Comparison of ENCODE assay signal across 8 cellular contexts in the genomic region with DNA sequence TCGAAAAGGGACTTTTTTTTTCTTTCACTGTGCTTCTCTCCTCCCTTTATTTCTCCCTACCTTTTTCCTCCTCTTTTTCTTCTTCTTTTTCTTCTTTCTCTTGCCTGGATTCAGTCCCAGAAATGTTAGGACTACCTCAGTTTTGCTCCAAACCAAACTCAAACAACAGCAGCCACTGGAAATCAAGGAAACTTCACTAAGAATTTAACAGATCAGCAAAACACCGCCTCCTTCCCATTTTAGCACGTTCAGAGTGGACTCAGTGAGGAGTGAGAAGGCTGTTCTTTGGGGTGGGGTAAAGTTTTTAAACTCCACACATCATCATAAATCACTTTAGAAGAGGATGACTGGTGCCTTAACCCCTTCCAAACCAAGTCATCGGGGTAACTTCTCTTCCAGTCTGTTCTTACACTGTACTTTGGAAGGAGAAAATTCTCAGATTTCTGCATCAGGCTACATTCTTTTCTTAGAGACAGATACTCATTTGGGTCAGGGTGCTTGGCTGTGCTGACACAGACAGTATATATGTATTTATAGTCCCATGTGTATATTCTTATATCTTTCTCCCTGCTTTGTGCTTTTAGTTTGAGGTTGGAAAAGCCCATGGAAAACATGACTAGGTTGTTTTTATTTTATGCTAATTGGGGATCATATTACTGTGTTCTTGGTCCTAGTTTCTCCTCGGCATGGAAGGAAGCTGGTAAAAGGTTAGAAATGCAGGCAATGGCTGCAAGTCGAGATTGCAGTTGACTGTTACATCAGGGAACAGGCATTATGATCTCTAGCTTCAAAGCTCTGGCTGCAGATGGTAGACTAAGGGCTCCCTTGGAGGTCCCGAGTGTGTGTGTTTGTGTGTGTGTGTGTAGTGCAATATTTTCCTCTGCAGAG. TPM values are rescaled to one million over a fixed set of nuclear protein-coding genes. Genes with fewer than 3 reads are reported as not detected.
A peak's percentile ranks its signal among the peaks of the same experiment; 100 is the strongest.
DNase-seq lines count a peak whose midpoint lies in the region; ATAC-seq and TF ChIP-seq lines count a peak whose summit lies in the region.

A gene with protein sequence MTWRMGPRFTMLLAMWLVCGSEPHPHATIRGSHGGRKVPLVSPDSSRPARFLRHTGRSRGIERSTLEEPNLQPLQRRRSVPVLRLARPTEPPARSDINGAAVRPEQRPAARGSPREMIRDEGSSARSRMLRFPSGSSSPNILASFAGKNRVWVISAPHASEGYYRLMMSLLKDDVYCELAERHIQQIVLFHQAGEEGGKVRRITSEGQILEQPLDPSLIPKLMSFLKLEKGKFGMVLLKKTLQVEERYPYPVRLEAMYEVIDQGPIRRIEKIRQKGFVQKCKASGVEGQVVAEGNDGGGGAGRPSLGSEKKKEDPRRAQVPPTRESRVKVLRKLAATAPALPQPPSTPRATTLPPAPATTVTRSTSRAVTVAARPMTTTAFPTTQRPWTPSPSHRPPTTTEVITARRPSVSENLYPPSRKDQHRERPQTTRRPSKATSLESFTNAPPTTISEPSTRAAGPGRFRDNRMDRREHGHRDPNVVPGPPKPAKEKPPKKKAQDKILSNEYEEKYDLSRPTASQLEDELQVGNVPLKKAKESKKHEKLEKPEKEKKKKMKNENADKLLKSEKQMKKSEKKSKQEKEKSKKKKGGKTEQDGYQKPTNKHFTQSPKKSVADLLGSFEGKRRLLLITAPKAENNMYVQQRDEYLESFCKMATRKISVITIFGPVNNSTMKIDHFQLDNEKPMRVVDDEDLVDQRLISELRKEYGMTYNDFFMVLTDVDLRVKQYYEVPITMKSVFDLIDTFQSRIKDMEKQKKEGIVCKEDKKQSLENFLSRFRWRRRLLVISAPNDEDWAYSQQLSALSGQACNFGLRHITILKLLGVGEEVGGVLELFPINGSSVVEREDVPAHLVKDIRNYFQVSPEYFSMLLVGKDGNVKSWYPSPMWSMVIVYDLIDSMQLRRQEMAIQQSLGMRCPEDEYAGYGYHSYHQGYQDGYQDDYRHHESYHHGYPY (minus strand): TSS at position 280 of the 888 bp plus-strand sequence. CDS start 1,238 bp downstream, outside the sequence.

- no peaks in the 10 kb centered on the region for H3K27me3 ChIP-seq in foreskin keratinocyte
- H3K27me3 ChIP-seq in psoas muscle (ENCODE audit: insufficient read depth in 3 of 3, low read length in 2 of 3) = no peaks in the 10 kb centered on the region

- 3 to 5% (median 4%) methylated on average over 7 of the region's 7 CpGs for WGBS in psoas muscle, 3 donors

- H3K27ac ChIP-seq in foreskin keratinocyte (peak within 1 kb of the TSS; percentile 98), psoas muscle (peak within 1 kb of the TSS; percentile 44)

- DNase-seq in GM03348 (ENCODE audit: low spot score) (peak; percentile 56), SK-N-DZ (ENCODE audit: low spot score) (peak; percentile 64), foreskin keratinocyte (peak; percentile 93 to 96), psoas muscle (no peak), NCI-H2081 (lab: John Stamatoyannopoulos, UW) (no peak)

- ATAC-seq in foreskin keratinocyte (peak; percentile 82), psoas muscle (peak; percentile 38 to 58 (median 42)), HG02840 (IDR thresholded peaks at IDR 0.05; ENCODE audit: low FRiP score, unreplicated experiment) (no peak), GM21360 (IDR thresholded peaks at IDR 0.05; ENCODE audit: unreplicated experiment) (no peak), GM19467 (IDR thresholded peaks at IDR 0.05; ENCODE audit: unreplicated experiment) (no peak)

- no peak for TF ChIP-seq CTCF in foreskin keratinocyte (conservative IDR thresholded peaks at IDR 0.05)
- no peak for TF ChIP-seq CTCF in psoas muscle (IDR thresholded peaks at IDR 0.05)

- no peaks in the 10 kb centered on the region for H3K9me3 ChIP-seq in psoas muscle

- peaks cover 31% of the 10 kb centered on the region for H3K4me1 ChIP-seq in foreskin keratinocyte
- peaks cover 6% of the 10 kb centered on the region for H3K4me1 ChIP-seq in psoas muscle

- intact Hi-C loops in psoas muscle (cut with DNase I) = loop anchor here in 1 of 2 donors (5.0 kb wide), 2 partner anchors 176 to 341 kb away; no protein-coding TSS in a partner anchor

- peak within 1 kb of the TSS; percentile 54 for H3K4me3 ChIP-seq in psoas muscle

- H3K36me3 ChIP-seq in psoas muscle (ENCODE audit: insufficient read depth in 1 of 2, low read depth in 1 of 2) = no peaks in the 10 kb centered on the region

RNA-seq across cellular contexts. Expression of the gene that starts here (rescaled TPM):
- polyA plus RNA-seq in SK-N-DZ (2014; cell fraction: cytosol; rRNA removed) = 3.2 and 3.9 TPM in 2 replicates
- 2.1 and 2.9 TPM in 2 replicates for polyA plus RNA-seq in SK-N-DZ (2014; cell fraction: nucleus; rRNA removed)
- total RNA-seq in foreskin keratinocyte (24.5 and 25.0 TPM in 2 replicates), psoas muscle (10 to 100 TPM; 12.2 to 53.5 (median 22.5) TPM)
- polyA plus RNA-seq in foreskin keratinocyte (15.7 and 17.0 TPM in 2 replicates), psoas muscle (1 to 10 TPM; 1.3 to 4.6 (median 4.2) TPM)

Comparison
In these comparisons a context has a peak if more than half of its experiments do, and no peak if none do; other contexts are left out.
1. DNase-seq: peak in GM03348 (single experiment), SK-N-DZ (single experiment) and foreskin keratinocyte (2 of 2); none in psoas muscle (0 of 2) and NCI-H2081 (0 of 2).
2. ATAC-seq: peak in foreskin keratinocyte (single experiment) and psoas muscle (4 of 4); none in HG02840 (single experiment), GM21360 (single experiment) and GM19467 (single experiment).